In the genomic region with DNA sequence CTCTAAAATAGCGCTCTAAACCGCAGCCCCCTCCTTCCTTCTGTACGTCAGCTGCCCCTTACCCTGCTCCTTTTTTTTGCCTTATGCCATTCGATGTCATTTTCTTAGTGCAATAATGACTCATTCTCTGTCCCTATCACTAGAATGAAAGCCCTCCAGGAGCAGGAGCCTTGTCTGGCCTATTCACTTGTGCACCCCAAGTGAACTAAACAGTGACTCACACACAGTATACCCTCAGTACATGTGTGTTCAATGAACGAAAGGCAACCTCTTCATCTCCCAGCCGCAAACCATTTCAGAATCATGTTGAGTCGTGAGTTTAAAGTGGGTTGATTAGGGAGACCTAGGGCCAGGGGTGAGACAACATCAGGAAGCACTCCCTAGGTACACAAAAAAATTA, we compare ENCODE assay signal across 13 cellular contexts. TPM values are rescaled to one million over a fixed set of nuclear protein-coding genes. Genes with fewer than 3 reads are reported as not detected.
A peak's percentile ranks its signal among the peaks of the same experiment; 100 is the strongest.
DNase-seq lines count a peak whose midpoint lies in the region; ATAC-seq and TF ChIP-seq lines count a peak whose summit lies in the region.
"Had no signal": no experiment of that assay in that cellular context is flagged by ENCODE, and none has a peak within 500 bp of the region (broad histone marks: within the 10 kb centered on the region; RNA-seq: fewer than 3 reads in every experiment).

No MANE protein-coding gene starts in this region.

- DNase-seq in glutamatergic neuron (no peak), NCI-H1105 (lab: John Stamatoyannopoulos, UW) (no peak), AG08396 (ENCODE audit: low spot score) (no peak)
- DNase-seq: erythroblast; left colon; MV-4-11; naive B cell; NCI-H2171 treated with DMSO at 0.1 percent for 48 hours; stimulated activated naive CD8-positive, alpha-beta T cell treated with anti-CD3 and anti-CD28 coated beads, Interleukin-15, amount 100 ng/mL, for 72 hours had no signal

- peak overlapping the region; percentile 76 for H3K27ac Mint-ChIP-seq in glutamatergic neuron (ENCODE audit: unreplicated experiment)
- H3K27ac Mint-ChIP-seq: stimulated activated naive CD8-positive, alpha-beta T cell treated with anti-CD3 and anti-CD28 coated beads, Interleukin-15, amount 100 ng/mL, for 72 hours had no signal

- H3K27me3 Mint-ChIP-seq in glutamatergic neuron (ENCODE audit: unreplicated experiment), result peaks cover 11% of the 10 kb centered on the region

- H3K9me3 Mint-ChIP-seq in glutamatergic neuron (ENCODE audit: unreplicated experiment), result peaks cover 12% of the 10 kb centered on the region
- H3K9me3 Mint-ChIP-seq: stimulated activated naive CD8-positive, alpha-beta T cell treated with anti-CD3 and anti-CD28 coated beads, Interleukin-15, amount 100 ng/mL, for 72 hours had no signal

- peak overlapping the region; percentile 43 for H3K4me3 Mint-ChIP-seq in glutamatergic neuron (ENCODE audit: unreplicated experiment)
- H3K4me3 Mint-ChIP-seq: stimulated activated naive CD8-positive, alpha-beta T cell treated with anti-CD3 and anti-CD28 coated beads, Interleukin-15, amount 100 ng/mL, for 72 hours had no signal

- ATAC-seq in GM18511 (IDR thresholded peaks at IDR 0.05; ENCODE audit: unreplicated experiment) (peak; percentile 58), GM21367 (IDR thresholded peaks at IDR 0.05; ENCODE audit: unreplicated experiment) (peak; percentile 43), HG03354 (IDR thresholded peaks at IDR 0.05; ENCODE audit: poor library complexity, severe bottlenecking, unreplicated experiment) (peak; percentile 39), HG02981 (IDR thresholded peaks at IDR 0.05; ENCODE audit: unreplicated experiment) (no peak)
- ATAC-seq: left colon; stimulated activated naive CD8-positive, alpha-beta T cell treated with anti-CD3 and anti-CD28 coated beads, Interleukin-15, amount 100 ng/mL, for 72 hours had no signal

- peaks cover 25% of the 10 kb centered on the region for H3K4me1 Mint-ChIP-seq in glutamatergic neuron (ENCODE audit: low read depth, unreplicated experiment)
- H3K4me1 Mint-ChIP-seq: stimulated activated naive CD8-positive, alpha-beta T cell treated with anti-CD3 and anti-CD28 coated beads, Interleukin-15, amount 100 ng/mL, for 72 hours had no signal

- no peaks in the 10 kb centered on the region for H3K36me3 Mint-ChIP-seq in glutamatergic neuron (ENCODE audit: unreplicated experiment)
- H3K36me3 Mint-ChIP-seq: naive B cell had no signal

- TF ChIP-seq CTCF in glutamatergic neuron (IDR thresholded peaks at IDR 0.05; ENCODE audit: partially characterized antibody, unreplicated experiment), result no peak

RNA-seq across cellular contexts. Expression of a gene that starts 50.7 kb away (rescaled TPM):
- not detected for total RNA-seq in glutamatergic neuron (ENCODE audit: unreplicated experiment)
- total RNA-seq: left colon had no signal
